18 cellular contexts compared by ENCODE assay signal in genomic region chr1:86339906-86340305, GRCh38.
"Had no signal": no experiment of that assay in that cellular context is flagged by ENCODE, and none has a peak within 500 bp of the region (broad histone marks: within the 10 kb centered on the region; RNA-seq: fewer than 3 reads in every experiment).

No MANE protein-coding gene starts in this region.

- DNase-seq: effector CD8-positive, alpha-beta T cell; hippocampal formation; left colon; mesendoderm; naive thymus-derived CD4-positive, alpha-beta T cell; ovary; small intestine; stimulated activated CD4-positive, alpha-beta T cell treated with anti-CD3 and anti-CD28 coated beads, Interleukin-2, amount 100 ng/mL, for 48 hours; stimulated activated CD8-positive, alpha-beta memory T cell treated with anti-CD3 and anti-CD28 coated beads, Interleukin-4, amount 100 ng/mL, for 48 hours; testis; transverse colon had no signal

- H3K36me3 ChIP-seq: heart left ventricle, ovary, transverse colon had no signal

- H3K4me3 ChIP-seq: coronary artery, dorsolateral prefrontal cortex, heart left ventricle, ovary, testis, transverse colon had no signal

- H3K27me3 ChIP-seq: dorsolateral prefrontal cortex, heart left ventricle, ovary, testis, transverse colon had no signal

- H3K36me3 Mint-ChIP-seq: stimulated activated memory B cell treated with anti-CD40 and anti-IgM and Interleukin-4, amounts not matched to agents 10 μg/mL and 1 μg/mL and 100 μg/mL, for 72 hours had no signal

- H3K4me1 ChIP-seq: heart left ventricle, testis, transverse colon had no signal

- H3K9me3 ChIP-seq: ovary, testis, transverse colon had no signal

- H3K27me3 Mint-ChIP-seq: progenitor cell of endocrine pancreas; stimulated activated memory B cell treated with anti-CD40 and anti-IgM and Interleukin-4, amounts not matched to agents 10 μg/mL and 1 μg/mL and 100 μg/mL, for 72 hours; stimulated activated naive CD8-positive, alpha-beta T cell treated with anti-CD3 and anti-CD28 coated beads, Interleukin-15, Interleukin-2, amounts not matched to agents 100 ng/mL and 50 ng/mL, for 24 hours had no signal

- H3K27ac ChIP-seq: coronary artery, ovary, testis, transverse colon had no signal

- ATAC-seq: left colon; right cardiac atrium; stimulated activated memory B cell treated with anti-CD40 and anti-IgM and Interleukin-4, amounts not matched to agents 10 μg/mL and 1 μg/mL and 100 μg/mL, for 72 hours had no signal

- H3K27ac Mint-ChIP-seq: naive thymus-derived CD4-positive, alpha-beta T cell; progenitor cell of endocrine pancreas; stimulated activated memory B cell treated with anti-CD40 and anti-IgM and Interleukin-4, amounts not matched to agents 10 μg/mL and 1 μg/mL and 100 μg/mL, for 72 hours; stimulated activated naive CD8-positive, alpha-beta T cell treated with anti-CD3 and anti-CD28 coated beads, Interleukin-15, Interleukin-2, amounts not matched to agents 100 ng/mL and 50 ng/mL, for 24 hours had no signal

- H3K4me3 Mint-ChIP-seq: naive thymus-derived CD4-positive, alpha-beta T cell; stimulated activated memory B cell treated with anti-CD40 and anti-IgM and Interleukin-4, amounts not matched to agents 10 μg/mL and 1 μg/mL and 100 μg/mL, for 72 hours; stimulated activated naive CD8-positive, alpha-beta T cell treated with anti-CD3 and anti-CD28 coated beads, Interleukin-15, Interleukin-2, amounts not matched to agents 100 ng/mL and 50 ng/mL, for 24 hours had no signal

- H3K4me1 Mint-ChIP-seq: stimulated activated memory B cell treated with anti-CD40 and anti-IgM and Interleukin-4, amounts not matched to agents 10 μg/mL and 1 μg/mL and 100 μg/mL, for 72 hours had no signal
